Comparison of ENCODE assay signal across 14 cellular contexts in the genomic region with DNA sequence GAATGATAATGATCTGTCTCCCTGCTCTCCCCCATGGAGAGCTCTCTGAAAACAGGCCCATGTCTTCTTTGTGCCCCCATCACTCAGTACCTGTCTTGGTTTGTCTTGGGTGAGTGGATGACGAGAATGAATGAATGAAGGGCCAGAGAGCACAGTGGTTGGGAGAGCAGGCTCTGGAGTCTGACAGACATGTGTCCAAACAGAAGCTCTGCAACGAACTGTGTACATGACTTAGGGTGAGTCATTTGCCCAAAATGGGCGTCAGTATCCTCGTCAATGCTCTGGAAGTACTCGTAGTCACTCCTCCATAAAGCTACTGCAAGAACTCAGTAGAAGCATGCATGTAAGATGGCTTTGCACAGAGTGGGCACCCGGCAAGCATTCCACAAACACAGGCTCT.
DNase-seq lines count a peak whose midpoint lies in the region; ATAC-seq and TF ChIP-seq lines count a peak whose summit lies in the region.
"Had no signal": no experiment of that assay in that cellular context is flagged by ENCODE, and none has a peak within 500 bp of the region (broad histone marks: within the 10 kb centered on the region; RNA-seq: fewer than 3 reads in every experiment).

No MANE protein-coding gene starts in this region.

- H3K9me2 ChIP-seq in PC-9 (ENCODE audit: insufficient read depth) = no peaks in the 10 kb centered on the region

- no peaks in the 10 kb centered on the region for H3K79me2 ChIP-seq in PC-9 (ENCODE audit: low read depth)
- H3K79me2 ChIP-seq: hepatocyte had no signal

- no TSS peak for BruUV-seq in PC-9 (replicated peaks; lab: Mats Ljungman, UMichigan)

- peak overlapping the region; percentile 53 for H3K4me2 ChIP-seq in PC-9
- H3K4me2 ChIP-seq: hepatocyte had no signal

- H3K36me3 ChIP-seq in PC-9 (ENCODE audit: low read depth) = no peaks in the 10 kb centered on the region
- H3K36me3 ChIP-seq: left ventricle myocardium inferior had no signal

- H3K4me1 ChIP-seq in PC-9 (replicated peaks; ENCODE audit: insufficient read depth) = peaks cover 74% of the 10 kb centered on the region

- intact Hi-C loops in PC-9 (cut with micrococcal nuclease; ENCODE audit: unreplicated experiment) = no loop called here

- H2AFZ ChIP-seq in PC-9 = no peak overlapping the region
- H2AFZ ChIP-seq: hepatocyte had no signal

- peaks cover 50% of the 10 kb centered on the region for H3F3A ChIP-seq in PC-9 (ENCODE audit: insufficient read depth, low read depth)

- no peaks in the 10 kb centered on the region for H3K9me3 ChIP-seq in PC-9 (ENCODE audit: insufficient read depth, low read depth)
- H3K9me3 ChIP-seq: left ventricle myocardium inferior had no signal

- H3K27ac ChIP-seq in PC-9 = peak overlapping the region; percentile 66
- H3K27ac ChIP-seq: hepatocyte, left ventricle myocardium inferior had no signal

- no peak for TF ChIP-seq CTCF in PC-9 (conservative IDR thresholded peaks at IDR 0.05)
- no peak for TF ChIP-seq CTCF in epithelial cell of esophagus (IDR thresholded peaks at IDR 0.05; ENCODE audit: insufficient read depth, low read depth, low read length, missing control alignments)

- ATAC-seq in GM21526 (IDR thresholded peaks at IDR 0.05; ENCODE audit: low FRiP score, unreplicated experiment) = no peak
- ATAC-seq: WTC11 had no signal

- no peak overlapping the region for H3K4me3 ChIP-seq in PC-9
- no peak overlapping the region for H3K4me3 ChIP-seq in epithelial cell of esophagus (ENCODE audit: low read length)
- H3K4me3 ChIP-seq: hepatocyte, left ventricle myocardium inferior had no signal

- peak; percentile 67 for DNase-seq in HT1080 (ENCODE audit: low read depth)
- peak in 1 of 2 experiments; percentile 67 for DNase-seq in PC-9
- DNase-seq in epithelial cell of esophagus (ENCODE audit: low read depth) = peak; percentile 81
- peak; percentile 59 for DNase-seq in renal cortical epithelial cell (ENCODE audit: low read depth)
- DNase-seq in NCI-H446 (lab: John Stamatoyannopoulos, UW) = no peak
- no peak for DNase-seq in stimulated activated CD4-positive, alpha-beta T cell treated with anti-CD3 and anti-CD28 coated beads, Interleukin-2, amount 100 ng/mL, for 24 hours
- DNase-seq: activated CD8-positive, alpha-beta memory T cell treated with anti-CD3 and anti-CD28 coated beads, Interleukin-2, amount 50 U/mL, for 4 hours; activated naive CD4-positive, alpha-beta T cell treated with anti-CD3 and anti-CD28 coated beads, Interleukin-2, amount 10 ng/mL, durations not matched to agents 7 days and 5 days; CD4-positive, alpha-beta T cell; left ventricle myocardium inferior; NCI-H1105 treated with DMSO at 0.1 percent for 48 hours had no signal

- H3K27me3 ChIP-seq in PC-9 (ENCODE audit: insufficient read depth, low read depth) = no peaks in the 10 kb centered on the region
- H3K27me3 ChIP-seq: hepatocyte had no signal

- CTCF ChIA-PET in PC-9 (lab: Charles Lee) = no interaction called here

- POLR2A ChIA-PET in PC-9 (lab: Charles Lee; ENCODE audit: unreplicated experiment) = no interaction called here

- no peaks in the 10 kb centered on the region for H4K20me1 ChIP-seq in PC-9 (ENCODE audit: insufficient read depth)

Comparison
In these comparisons a context has a peak if more than half of its experiments do, and no peak if none do; other contexts are left out.
1. DNase-seq: peak in HT1080 (single experiment), epithelial cell of esophagus (single experiment) and renal cortical epithelial cell (single experiment); none in NCI-H446 (0 of 2) and stimulated activated CD4-positive, alpha-beta T cell treated with anti-CD3 and anti-CD28 coated beads, Interleukin-2, amount 100 ng/mL, for 24 hours (0 of 2).